Comparison of ENCODE assay signal across 8 cellular contexts in genomic region chr6:125439512-125439911, GRCh38.
"Had no signal": no experiment of that assay in that cellular context is flagged by ENCODE, and none has a peak within 500 bp of the region (broad histone marks: within the 10 kb centered on the region; RNA-seq: fewer than 3 reads in every experiment).

No MANE protein-coding gene starts in this region.

- H2AFZ ChIP-seq: GM23248, GM23338 had no signal

- H3K36me3 ChIP-seq: HAP-1 had no signal

- DNase-seq: GM23248, GOT3, H7, H9, HCEC 1CT, HFFc6 had no signal

- H3K4me2 ChIP-seq: GM23338 had no signal

- H3K4me3 ChIP-seq: GM23248, GM23338, HAP-1 had no signal

- H3K9me3 ChIP-seq: HAP-1 had no signal

- H3K4me1 ChIP-seq: HAP-1 had no signal

- H3K9ac ChIP-seq: GM23248 had no signal

- H3K27ac ChIP-seq: GM23248 had no signal
